ENCODE assay signal across 1 cellular context in genomic region chr13:100110269-100110668, GRCh38.
TF ChIP-seq lines count a peak whose summit lies in the region.

No MANE protein-coding gene starts in this region.

TF ChIP-seq in GM23338, 12 proteins besides CTCF, POLR2A, EP300 and RAD21 (continued from another document):
- no peak for TF ChIP-seq ZNF462 (CRISPR knock-in tag; IDR thresholded peaks at IDR 0.05)
